ENCODE assay signal across 1 cellular context in the genomic region with DNA sequence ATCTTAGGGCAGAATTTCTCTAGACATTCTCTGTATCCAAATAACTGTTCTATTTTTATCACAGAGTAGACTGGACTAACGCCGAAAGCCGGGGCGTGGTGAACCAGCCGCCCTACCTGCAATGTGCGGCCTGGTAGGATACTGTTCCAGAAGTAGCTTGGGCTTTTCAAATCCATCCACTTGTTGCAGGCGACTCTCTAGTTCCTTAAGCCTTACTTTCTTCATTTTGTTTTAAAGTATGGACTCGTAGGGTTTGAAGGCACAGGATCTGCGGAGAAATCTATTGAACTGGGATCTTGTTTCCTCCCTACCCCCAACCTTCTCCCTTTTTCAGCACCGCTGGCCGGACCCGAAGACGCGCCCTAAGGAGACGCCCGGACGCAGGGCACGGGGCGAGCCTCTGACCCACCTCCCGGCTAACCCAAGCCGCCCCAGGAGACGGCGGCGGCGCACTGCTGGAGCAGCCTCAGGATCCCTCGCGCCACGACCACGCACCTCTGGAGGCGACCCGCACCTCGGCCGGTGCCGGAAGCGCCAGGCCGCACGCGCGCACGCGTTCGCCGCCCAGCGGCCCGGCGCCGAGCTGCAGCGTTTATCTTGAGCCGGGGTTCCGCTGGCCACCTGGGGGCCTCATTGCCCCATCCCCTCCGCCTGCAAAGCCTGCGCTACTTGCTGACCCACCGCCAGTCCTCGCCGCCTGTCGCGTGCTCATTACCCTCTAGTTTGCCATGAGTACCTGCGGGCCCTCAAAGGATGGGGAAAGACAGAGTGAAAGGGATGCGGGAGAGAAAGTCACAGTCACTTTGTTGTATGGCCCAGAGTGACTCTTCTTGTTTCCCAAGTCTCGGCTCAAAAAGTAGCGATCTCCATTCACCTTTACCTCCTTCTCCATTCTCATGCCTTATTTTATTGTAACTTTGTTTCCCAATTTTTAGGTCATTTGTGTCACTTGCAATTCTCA.
A peak's percentile ranks its signal among the peaks of the same experiment; 100 is the strongest.
TF ChIP-seq lines count a peak whose summit lies in the region.

A gene (minus strand): TSS at position 533 of the 961 bp plus-strand sequence. CDS start 308 bp downstream, at position 225.

TF ChIP-seq in WTC11, 78 proteins besides CTCF, POLR2A, EP300 and RAD21 (continued from another document):
- TF ChIP-seq, protein P1, sequence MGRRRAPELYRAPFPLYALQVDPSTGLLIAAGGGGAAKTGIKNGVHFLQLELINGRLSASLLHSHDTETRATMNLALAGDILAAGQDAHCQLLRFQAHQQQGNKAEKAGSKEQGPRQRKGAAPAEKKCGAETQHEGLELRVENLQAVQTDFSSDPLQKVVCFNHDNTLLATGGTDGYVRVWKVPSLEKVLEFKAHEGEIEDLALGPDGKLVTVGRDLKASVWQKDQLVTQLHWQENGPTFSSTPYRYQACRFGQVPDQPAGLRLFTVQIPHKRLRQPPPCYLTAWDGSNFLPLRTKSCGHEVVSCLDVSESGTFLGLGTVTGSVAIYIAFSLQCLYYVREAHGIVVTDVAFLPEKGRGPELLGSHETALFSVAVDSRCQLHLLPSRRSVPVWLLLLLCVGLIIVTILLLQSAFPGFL (CRISPR knock-in tag; IDR thresholded peaks at IDR 0.05; ENCODE audit: borderline replicate concordance): 0 out of 2 replicates have a peak, but pooled peaks have one; percentile 23
- TF ChIP-seq, protein P2, sequence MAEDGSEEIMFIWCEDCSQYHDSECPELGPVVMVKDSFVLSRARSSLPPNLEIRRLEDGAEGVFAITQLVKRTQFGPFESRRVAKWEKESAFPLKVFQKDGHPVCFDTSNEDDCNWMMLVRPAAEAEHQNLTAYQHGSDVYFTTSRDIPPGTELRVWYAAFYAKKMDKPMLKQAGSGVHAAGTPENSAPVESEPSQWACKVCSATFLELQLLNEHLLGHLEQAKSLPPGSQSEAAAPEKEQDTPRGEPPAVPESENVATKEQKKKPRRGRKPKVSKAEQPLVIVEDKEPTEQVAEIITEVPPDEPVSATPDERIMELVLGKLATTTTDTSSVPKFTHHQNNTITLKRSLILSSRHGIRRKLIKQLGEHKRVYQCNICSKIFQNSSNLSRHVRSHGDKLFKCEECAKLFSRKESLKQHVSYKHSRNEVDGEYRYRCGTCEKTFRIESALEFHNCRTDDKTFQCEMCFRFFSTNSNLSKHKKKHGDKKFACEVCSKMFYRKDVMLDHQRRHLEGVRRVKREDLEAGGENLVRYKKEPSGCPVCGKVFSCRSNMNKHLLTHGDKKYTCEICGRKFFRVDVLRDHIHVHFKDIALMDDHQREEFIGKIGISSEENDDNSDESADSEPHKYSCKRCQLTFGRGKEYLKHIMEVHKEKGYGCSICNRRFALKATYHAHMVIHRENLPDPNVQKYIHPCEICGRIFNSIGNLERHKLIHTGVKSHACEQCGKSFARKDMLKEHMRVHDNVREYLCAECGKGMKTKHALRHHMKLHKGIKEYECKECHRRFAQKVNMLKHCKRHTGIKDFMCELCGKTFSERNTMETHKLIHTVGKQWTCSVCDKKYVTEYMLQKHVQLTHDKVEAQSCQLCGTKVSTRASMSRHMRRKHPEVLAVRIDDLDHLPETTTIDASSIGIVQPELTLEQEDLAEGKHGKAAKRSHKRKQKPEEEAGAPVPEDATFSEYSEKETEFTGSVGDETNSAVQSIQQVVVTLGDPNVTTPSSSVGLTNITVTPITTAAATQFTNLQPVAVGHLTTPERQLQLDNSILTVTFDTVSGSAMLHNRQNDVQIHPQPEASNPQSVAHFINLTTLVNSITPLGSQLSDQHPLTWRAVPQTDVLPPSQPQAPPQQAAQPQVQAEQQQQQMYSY (CRISPR knock-in tag; IDR thresholded peaks at IDR 0.05): no peak
- TF ChIP-seq ZNF416 (CRISPR knock-in tag; IDR thresholded peaks at IDR 0.05): no peak
- TF ChIP-seq ZNF232 (CRISPR knock-in tag; IDR thresholded peaks at IDR 0.05): peak; percentile 89
- TF ChIP-seq, protein P3, sequence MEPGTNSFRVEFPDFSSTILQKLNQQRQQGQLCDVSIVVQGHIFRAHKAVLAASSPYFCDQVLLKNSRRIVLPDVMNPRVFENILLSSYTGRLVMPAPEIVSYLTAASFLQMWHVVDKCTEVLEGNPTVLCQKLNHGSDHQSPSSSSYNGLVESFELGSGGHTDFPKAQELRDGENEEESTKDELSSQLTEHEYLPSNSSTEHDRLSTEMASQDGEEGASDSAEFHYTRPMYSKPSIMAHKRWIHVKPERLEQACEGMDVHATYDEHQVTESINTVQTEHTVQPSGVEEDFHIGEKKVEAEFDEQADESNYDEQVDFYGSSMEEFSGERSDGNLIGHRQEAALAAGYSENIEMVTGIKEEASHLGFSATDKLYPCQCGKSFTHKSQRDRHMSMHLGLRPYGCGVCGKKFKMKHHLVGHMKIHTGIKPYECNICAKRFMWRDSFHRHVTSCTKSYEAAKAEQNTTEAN (CRISPR knock-in tag; IDR thresholded peaks at IDR 0.05): peak; percentile 94
- 0 out of 2 replicates have a peak, but pooled peaks have one; percentile 3 for TF ChIP-seq ZNF423 (CRISPR knock-in tag; IDR thresholded peaks at IDR 0.05)
- TF ChIP-seq, protein P4, sequence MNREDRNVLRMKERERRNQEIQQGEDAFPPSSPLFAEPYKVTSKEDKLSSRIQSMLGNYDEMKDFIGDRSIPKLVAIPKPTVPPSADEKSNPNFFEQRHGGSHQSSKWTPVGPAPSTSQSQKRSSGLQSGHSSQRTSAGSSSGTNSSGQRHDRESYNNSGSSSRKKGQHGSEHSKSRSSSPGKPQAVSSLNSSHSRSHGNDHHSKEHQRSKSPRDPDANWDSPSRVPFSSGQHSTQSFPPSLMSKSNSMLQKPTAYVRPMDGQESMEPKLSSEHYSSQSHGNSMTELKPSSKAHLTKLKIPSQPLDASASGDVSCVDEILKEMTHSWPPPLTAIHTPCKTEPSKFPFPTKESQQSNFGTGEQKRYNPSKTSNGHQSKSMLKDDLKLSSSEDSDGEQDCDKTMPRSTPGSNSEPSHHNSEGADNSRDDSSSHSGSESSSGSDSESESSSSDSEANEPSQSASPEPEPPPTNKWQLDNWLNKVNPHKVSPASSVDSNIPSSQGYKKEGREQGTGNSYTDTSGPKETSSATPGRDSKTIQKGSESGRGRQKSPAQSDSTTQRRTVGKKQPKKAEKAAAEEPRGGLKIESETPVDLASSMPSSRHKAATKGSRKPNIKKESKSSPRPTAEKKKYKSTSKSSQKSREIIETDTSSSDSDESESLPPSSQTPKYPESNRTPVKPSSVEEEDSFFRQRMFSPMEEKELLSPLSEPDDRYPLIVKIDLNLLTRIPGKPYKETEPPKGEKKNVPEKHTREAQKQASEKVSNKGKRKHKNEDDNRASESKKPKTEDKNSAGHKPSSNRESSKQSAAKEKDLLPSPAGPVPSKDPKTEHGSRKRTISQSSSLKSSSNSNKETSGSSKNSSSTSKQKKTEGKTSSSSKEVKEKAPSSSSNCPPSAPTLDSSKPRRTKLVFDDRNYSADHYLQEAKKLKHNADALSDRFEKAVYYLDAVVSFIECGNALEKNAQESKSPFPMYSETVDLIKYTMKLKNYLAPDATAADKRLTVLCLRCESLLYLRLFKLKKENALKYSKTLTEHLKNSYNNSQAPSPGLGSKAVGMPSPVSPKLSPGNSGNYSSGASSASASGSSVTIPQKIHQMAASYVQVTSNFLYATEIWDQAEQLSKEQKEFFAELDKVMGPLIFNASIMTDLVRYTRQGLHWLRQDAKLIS (CRISPR knock-in tag; IDR thresholded peaks at IDR 0.05; ENCODE audit: borderline replicate concordance): no peak; the same call in 1 of the 2 replicates
